Comparison of ENCODE assay signal across 9 cellular contexts in genomic region chr20:35284992-35285805, GRCh38. TPM values are rescaled to one million over a fixed set of nuclear protein-coding genes. Genes with fewer than 3 reads are reported as not detected.
DNase-seq lines count a peak whose midpoint lies in the region; ATAC-seq and TF ChIP-seq lines count a peak whose summit lies in the region.
"Had no signal": no experiment of that assay in that cellular context is flagged by ENCODE, and none has a peak within 500 bp of the region (broad histone marks: within the 10 kb centered on the region; RNA-seq: fewer than 3 reads in every experiment).

No MANE protein-coding gene starts in this region.

- H3K4me3 ChIP-seq in thyroid gland (replicated peaks in 1 of 3): peak overlapping the region; percentile 58 to 86 (median 78)

- in situ Hi-C loops in G401 (cut with HindIII; ENCODE audit: low sequenced_read_pairs): no loop called here

- H3K27me3 ChIP-seq in layer of hippocampus (ENCODE audit: control insufficient read depth, insufficient read depth, low read length) (no peaks in the 10 kb centered on the region), thyroid gland (no peaks in the 10 kb centered on the region)

- no peak for TF ChIP-seq CTCF in thyroid gland (IDR thresholded peaks at IDR 0.05)

- peak overlapping the region; percentile 95 for H3K27ac Mint-ChIP-seq in activated CD4-positive, alpha-beta T cell treated with anti-CD3 and anti-CD28 coated beads, Interleukin-2, amount 10 ng/mL, durations not matched to agents 24 days and 14 days
- H3K27ac Mint-ChIP-seq in activated naive CD8-positive, alpha-beta T cell treated with anti-CD3 and anti-CD28 coated beads, Interleukin-2, amount 50 U/mL, for 24 hours: peak overlapping the region; percentile 91

- H3K9me3 ChIP-seq in thyroid gland: no peaks in the 10 kb centered on the region

- intact Hi-C loops in activated CD4-positive, alpha-beta T cell treated with anti-CD3 and anti-CD28 coated beads, Interleukin-2, amount 10 ng/mL, durations not matched to agents 24 days and 14 days (cut with micrococcal nuclease): loop anchor here (1.0 to 2.0 kb wide), 2 partner anchors 20 to 138 kb away; partner anchors contain the start of gene EDEM2
- intact Hi-C loops in thyroid gland (cut with DNase I): no loop called here

- peak overlapping the region; percentile 90 for H3K4me3 Mint-ChIP-seq in activated CD4-positive, alpha-beta T cell treated with anti-CD3 and anti-CD28 coated beads, Interleukin-2, amount 10 ng/mL, durations not matched to agents 24 days and 14 days
- peak overlapping the region; percentile 92 for H3K4me3 Mint-ChIP-seq in activated naive CD8-positive, alpha-beta T cell treated with anti-CD3 and anti-CD28 coated beads, Interleukin-2, amount 50 U/mL, for 24 hours

- peaks cover 3 to 7% of the 10 kb centered on the region in 2 donors for H3K36me3 ChIP-seq in thyroid gland

- 40 to 49% methylated on average over 19 of the region's 19 CpGs for WGBS in thyroid gland, 2 donors

- H3K4me1 ChIP-seq in thyroid gland: peaks cover 8 to 14% of the 10 kb centered on the region in 2 donors

- H3K27me3 Mint-ChIP-seq in activated CD4-positive, alpha-beta T cell treated with anti-CD3 and anti-CD28 coated beads, Interleukin-2, amount 10 ng/mL, durations not matched to agents 24 days and 14 days: no peaks in the 10 kb centered on the region
- H3K27me3 Mint-ChIP-seq in activated naive CD8-positive, alpha-beta T cell treated with anti-CD3 and anti-CD28 coated beads, Interleukin-2, amount 50 U/mL, for 24 hours: no peaks in the 10 kb centered on the region

- H3K36me3 Mint-ChIP-seq in activated CD4-positive, alpha-beta T cell treated with anti-CD3 and anti-CD28 coated beads, Interleukin-2, amount 10 ng/mL, durations not matched to agents 24 days and 14 days (ENCODE audit: low read depth): peaks cover 28% of the 10 kb centered on the region
- H3K36me3 Mint-ChIP-seq in activated naive CD8-positive, alpha-beta T cell treated with anti-CD3 and anti-CD28 coated beads, Interleukin-2, amount 50 U/mL, for 24 hours (ENCODE audit: low read depth): peaks cover 24% of the 10 kb centered on the region

- DNase-seq in activated CD4-positive, alpha-beta T cell treated with anti-CD3 and anti-CD28 coated beads, Interleukin-2, amount 10 ng/mL, durations not matched to agents 24 days and 14 days: no peak
- no peak for DNase-seq in activated CD4-positive, alpha-beta T cell treated with anti-CD3 and anti-CD28 coated beads, Interleukin-2, amount 50 U/mL, for 48 hours
- DNase-seq in activated naive CD8-positive, alpha-beta T cell treated with anti-CD3 and anti-CD28 coated beads, Interleukin-2, amount 50 U/mL, for 24 hours: no peak
- DNase-seq in thyroid gland: no peak
- no peak for DNase-seq in NCI-H1105 treated with DMSO at 0.1 percent for 48 hours (lab: John Stamatoyannopoulos, UW)
- no peak for DNase-seq in G401 (ENCODE audit: low spot score)

- no peak for TF ChIP-seq POLR2A in thyroid gland (IDR thresholded peaks at IDR 0.05)

- H3K27ac ChIP-seq in layer of hippocampus (ENCODE audit: low read depth, low read length) (peak overlapping the region; percentile 81), thyroid gland (peak overlapping the region in 2 of 3 donors; percentile 19 to 68)

- peaks cover 24% of the 10 kb centered on the region for H3K4me1 Mint-ChIP-seq in activated CD4-positive, alpha-beta T cell treated with anti-CD3 and anti-CD28 coated beads, Interleukin-2, amount 10 ng/mL, durations not matched to agents 24 days and 14 days
- peaks cover 30% of the 10 kb centered on the region for H3K4me1 Mint-ChIP-seq in activated naive CD8-positive, alpha-beta T cell treated with anti-CD3 and anti-CD28 coated beads, Interleukin-2, amount 50 U/mL, for 24 hours

- no peaks in the 10 kb centered on the region for H3K9me3 Mint-ChIP-seq in activated CD4-positive, alpha-beta T cell treated with anti-CD3 and anti-CD28 coated beads, Interleukin-2, amount 10 ng/mL, durations not matched to agents 24 days and 14 days
- no peaks in the 10 kb centered on the region for H3K9me3 Mint-ChIP-seq in activated naive CD8-positive, alpha-beta T cell treated with anti-CD3 and anti-CD28 coated beads, Interleukin-2, amount 50 U/mL, for 24 hours

- no peak for ATAC-seq in activated naive CD8-positive, alpha-beta T cell treated with anti-CD3 and anti-CD28 coated beads, Interleukin-2, amount 50 U/mL, for 24 hours
- ATAC-seq in HG03521 (IDR thresholded peaks at IDR 0.05; ENCODE audit: unreplicated experiment): no peak

RNA-seq across cellular contexts. Expression of gene EIF6, which starts 0.6 kb away (rescaled TPM):
- 211 and 216 TPM in 2 replicates for total RNA-seq in activated CD4-positive, alpha-beta T cell treated with anti-CD3 and anti-CD28 coated beads, Interleukin-2, amount 10 ng/mL, durations not matched to agents 24 days and 14 days
- total RNA-seq in thyroid gland: 10 to 100 TPM; 30.3 to 94.2 (median 65.7) TPM
- total RNA-seq in G401 (2014; rRNA removed; shearing (Covaris generic)): 147 and 164 TPM in 2 replicates

RNA-seq across cellular contexts. Expression of gene FAM83C, which starts 7.0 kb away (rescaled TPM):
- not detected in 2 replicates for total RNA-seq in activated CD4-positive, alpha-beta T cell treated with anti-CD3 and anti-CD28 coated beads, Interleukin-2, amount 10 ng/mL, durations not matched to agents 24 days and 14 days
- not detected for total RNA-seq in thyroid gland
- not detected in 2 replicates for total RNA-seq in G401 (2014; rRNA removed; shearing (Covaris generic))
- total RNA-seq: Daoy had no signal

RNA-seq across cellular contexts. Expression of gene MMP24OS, which starts 7.3 kb away (rescaled TPM):
- total RNA-seq in activated CD4-positive, alpha-beta T cell treated with anti-CD3 and anti-CD28 coated beads, Interleukin-2, amount 10 ng/mL, durations not matched to agents 24 days and 14 days: 26.2 and 27.3 TPM in 2 replicates
- total RNA-seq in thyroid gland: 10 to 100 TPM; 18.3 to 40.3 (median 28.8) TPM
- total RNA-seq in G401 (2014; rRNA removed; shearing (Covaris generic)): 8.6 and 10.7 TPM in 2 replicates

RNA-seq across cellular contexts. Expression of gene MMP24, which starts 58.7 kb away (rescaled TPM):
- 0.05 TPM in 1 of 2 replicates, not detected in the other for total RNA-seq in activated CD4-positive, alpha-beta T cell treated with anti-CD3 and anti-CD28 coated beads, Interleukin-2, amount 10 ng/mL, durations not matched to agents 24 days and 14 days
- total RNA-seq in thyroid gland: 1 to 10 TPM in 1 of 4 donors, under 1 TPM in 3; 0.67 to 1.6 (median 0.92) TPM
- total RNA-seq in G401 (2014; rRNA removed; shearing (Covaris generic)): 113 and 118 TPM in 2 replicates
